ENCODE assay signal across 25 cellular contexts in genomic region chr7:54824655-54825054, GRCh38.
"Had no signal": no experiment of that assay in that cellular context is flagged by ENCODE, and none has a peak within 500 bp of the region (broad histone marks: within the 10 kb centered on the region; RNA-seq: fewer than 3 reads in every experiment).

No MANE protein-coding gene starts in this region.

- H3K4me1 ChIP-seq: colonic mucosa, esophagus muscularis mucosa, gastroesophageal sphincter, left lung, pancreas, right lobe of liver, testis, tibial artery had no signal

- H3K36me3 Mint-ChIP-seq: type B pancreatic cell had no signal

- DNase-seq: colonic mucosa; effector CD8-positive, alpha-beta T cell; endodermal cell; foreskin keratinocyte; heart left ventricle; left cardiac atrium; left lung; naive thymus-derived CD8-positive, alpha-beta T cell; pancreas; right lobe of liver; small intestine; stimulated activated CD4-positive, alpha-beta T cell treated with anti-CD3 and anti-CD28 coated beads, Interleukin-12 subunit alpha, Interleukin-12 subunit beta, amount 100 ng/mL, for 4 hours; stimulated activated CD4-positive, alpha-beta T cell treated with anti-CD3 and anti-CD28 coated beads, Interleukin-1b, Interleukin-23, amount 100 ng/mL, for 48 hours; stimulated activated CD4-positive, alpha-beta T cell treated with anti-CD3 and anti-CD28 coated beads, Interleukin-4, amount 100 ng/mL, for 1 hour; stimulated activated CD8-positive, alpha-beta memory T cell treated with anti-CD3 and anti-CD28 coated beads, Interleukin-4, amount 100 ng/mL, for 48 hours; stimulated activated naive CD4-positive, alpha-beta T cell treated with Interleukin-2 at 50 U/mL for 16 hours; stomach; testis; tibial artery had no signal

- H3K9me3 Mint-ChIP-seq: type B pancreatic cell had no signal

- H3K27me3 Mint-ChIP-seq: progenitor cell of endocrine pancreas, type B pancreatic cell had no signal

- H3K9me3 ChIP-seq: colonic mucosa, esophagus muscularis mucosa, gastroesophageal sphincter, pancreas, right lobe of liver, testis had no signal

- H3K4me3 ChIP-seq: colonic mucosa, esophagus muscularis mucosa, gastroesophageal sphincter, heart left ventricle, hepatocyte, left lung, pancreas, right lobe of liver, stomach, testis, tibial artery had no signal

- H3K4me1 Mint-ChIP-seq: endodermal cell; naive thymus-derived CD8-positive, alpha-beta T cell had no signal

- H3K36me3 ChIP-seq: colonic mucosa, esophagus muscularis mucosa, gastroesophageal sphincter, heart left ventricle, left lung, pancreas, right lobe of liver, stomach, tibial artery had no signal

- H3K4me3 Mint-ChIP-seq: dendritic cell treated with granulocyte-macrophage colony-stimulating factor and Interleukin-4, amounts not matched to agents 40 ng/mL and 50 ng/mL, for 4 days; endodermal cell; naive thymus-derived CD8-positive, alpha-beta T cell; type B pancreatic cell had no signal

- FAIRE-seq: pancreas, small intestine had no signal

- H3K4me2 ChIP-seq: hepatocyte had no signal

- H3K27me3 ChIP-seq: colonic mucosa, esophagus muscularis mucosa, foreskin keratinocyte, gastroesophageal sphincter, heart left ventricle, hepatocyte, left lung, pancreas, right lobe of liver, stomach, testis, tibial artery had no signal

- ATAC-seq: foreskin keratinocyte; naive thymus-derived CD8-positive, alpha-beta T cell had no signal

- H3K27ac Mint-ChIP-seq: endodermal cell; naive thymus-derived CD8-positive, alpha-beta T cell; progenitor cell of endocrine pancreas; type B pancreatic cell had no signal

- H3K27ac ChIP-seq: colonic mucosa, esophagus muscularis mucosa, foreskin keratinocyte, gastroesophageal sphincter, hepatocyte, left lung, pancreas, right lobe of liver, stomach, testis, tibial artery had no signal
